33 cellular contexts compared by ENCODE assay signal in the genomic region with DNA sequence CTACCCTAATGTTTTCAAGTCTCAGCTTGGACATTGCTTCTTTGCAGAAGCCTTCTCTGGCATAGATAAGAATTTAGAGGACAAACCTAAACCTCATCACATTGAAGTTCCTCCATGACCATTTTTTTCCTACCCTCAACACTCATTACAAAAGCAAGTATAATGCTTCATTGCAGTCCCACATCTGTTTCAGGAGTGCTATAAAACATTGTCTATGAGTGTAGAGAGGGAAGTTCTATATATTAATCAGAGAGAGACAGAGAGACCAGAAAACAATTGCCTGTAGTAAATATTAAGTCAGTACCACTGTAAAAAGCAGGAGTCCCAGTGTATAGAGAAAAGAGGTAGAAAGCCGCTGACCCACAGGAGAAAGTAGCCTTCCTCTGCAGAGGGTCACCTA.
"Had no signal": no experiment of that assay in that cellular context is flagged by ENCODE, and none has a peak within 500 bp of the region (broad histone marks: within the 10 kb centered on the region; RNA-seq: fewer than 3 reads in every experiment).

No MANE protein-coding gene starts in this region.

- H3K9me3 ChIP-seq: SJCRH30 had no signal

- FAIRE-seq: RCC 7860 had no signal

- DNase-seq: Karpas-422, KBM-7, MM.1S, MV-4-11, NCI-H1092, NCI-H1105, NCI-H1417 treated with DMSO at 0.1 percent for 48 hours, NCI-H1436 treated with DMSO at 0.1 percent for 48 hours, NCI-H1694 treated with DMSO at 0.1 percent for 48 hours, NCI-H187 treated with DMSO at 0.1 percent for 48 hours, NCI-H2029, NCI-H2081 treated with DMSO at 0.1 percent for 48 hours, NCI-H2107, NCI-H2171, NCI-H226, NCI-H446 treated with DMSO at 0.1 percent for 48 hours, NCI-H510A, NCI-H524, NCI-H526, NCI-H69, NCI-H748 treated with DMSO at 0.1 percent for 48 hours, NCI-H82, SHP77, SIG-M5, SJCRH30 had no signal

- H3K4me1 ChIP-seq: SJCRH30 had no signal

- H3K4me2 ChIP-seq: KMS-11, PC-9 had no signal

- H3K36me3 ChIP-seq: SJCRH30 had no signal

- H2AFZ ChIP-seq: PC-9 had no signal

- H3K27me3 ChIP-seq: SJCRH30 had no signal

- H3K27ac ChIP-seq: KMS-11, PC-9, RWPE1, SJCRH30, SK-N-MC had no signal

- H3K4me3 ChIP-seq: PC-9, SJCRH30, SK-N-MC had no signal

- ATAC-seq: Panc1, Right ventricle myocardium inferior, SK-N-SH treated with all-trans-retinoic acid at 6 μM for 48 hours had no signal

- H3K9ac ChIP-seq: KMS-11 had no signal
